In genomic region chr6:80214436-80215022, GRCh38 we compare ENCODE assay signal across 8 cellular contexts.
DNase-seq lines count a peak whose midpoint lies in the region; ATAC-seq, FAIRE-seq and TF ChIP-seq lines count a peak whose summit lies in the region.

No MANE protein-coding gene starts in this region.

- no peak overlapping the region for H3K9ac ChIP-seq in kidney (ENCODE audit: low read length in 2 of 2)

- no peak for FAIRE-seq in kidney (lab: Jason Lieb, UNC)

- H3K4me1 ChIP-seq in kidney (ENCODE audit: control insufficient read depth in 1 of 2, insufficient read depth in 1 of 2, low read depth in 1 of 2, low read length in 2 of 2), result no peaks in the 10 kb centered on the region
- H3K4me1 ChIP-seq in suprapubic skin, result peaks cover 6% of the 10 kb centered on the region

- WGBS in suprapubic skin, result 61% methylated on average over 4 of the region's 4 CpGs

- TF ChIP-seq CTCF in brain microvascular endothelial cell (IDR thresholded peaks at IDR 0.05; ENCODE audit: low read depth, low read length, missing control alignments) (peak; percentile 82), kidney (IDR thresholded peaks at IDR 0.05; ENCODE audit: borderline replicate concordance, extremely low read depth, insufficient read depth) (peak; percentile 41), suprapubic skin (IDR thresholded peaks at IDR 0.05) (peak; percentile 35 to 53)

- in situ Hi-C loops in brain microvascular endothelial cell (cut with HindIII; ENCODE audit: low pct_ligation_motif_present, low sequenced_read_pairs), result no loop called here

- peak; percentile 22 for DNase-seq in activated CD4-positive, alpha-beta T cell treated with anti-CD3 and anti-CD28 coated beads for 36 hours
- DNase-seq in activated CD4-positive, alpha-beta T cell treated with anti-CD3 and anti-CD28 coated beads, Interleukin-2, amount 50 U/mL, for 1 hour, result no peak
- DNase-seq in HT1080 (ENCODE audit: low read depth), result peak; percentile 41
- peak; percentile 2 for DNase-seq in NOMO-1 treated with dmso at 0.1 percent for 144 hours (lab: John Stamatoyannopoulos, UW; ENCODE audit: unreplicated experiment)
- DNase-seq in brain microvascular endothelial cell, result peak; percentile 57
- DNase-seq in kidney, result no peak
- no peak for DNase-seq in suprapubic skin (ENCODE audit: low spot score in 2 of 2)

- peak; percentile 76 for ATAC-seq in activated CD4-positive, alpha-beta T cell treated with anti-CD3 and anti-CD28 coated beads for 36 hours
- ATAC-seq in GM21723 (IDR thresholded peaks at IDR 0.05; ENCODE audit: unreplicated experiment), result peak; percentile 87

- H3K36me3 ChIP-seq in brain microvascular endothelial cell (replicated peaks) (no peaks in the 10 kb centered on the region), kidney (ENCODE audit: control insufficient read depth in 1 of 2, insufficient read depth in 2 of 2, low read length in 2 of 2) (no peaks in the 10 kb centered on the region), suprapubic skin (no peaks in the 10 kb centered on the region)

- H3K27me3 Mint-ChIP-seq in activated CD4-positive, alpha-beta T cell treated with anti-CD3 and anti-CD28 coated beads for 36 hours, result no peaks in the 10 kb centered on the region

- H3K4me3 ChIP-seq in brain microvascular endothelial cell (ENCODE audit: low read depth, low read length), result no peak overlapping the region
- H3K4me3 ChIP-seq in kidney (ENCODE audit: low read length in 2 of 2), result no peak overlapping the region
- H3K4me3 ChIP-seq in suprapubic skin, result no peak overlapping the region

- intact Hi-C loops in activated CD4-positive, alpha-beta T cell treated with anti-CD3 and anti-CD28 coated beads for 36 hours (cut with DNase I, micrococcal nuclease), result loop anchor here in 1 of 2 experiments (10.0 kb wide), 2 partner anchors 250 to 1140 kb away; no protein-coding TSS in a partner anchor
- intact Hi-C loops in kidney (cut with DNase I), result no loop called here

- no peaks in the 10 kb centered on the region for H3K9me3 Mint-ChIP-seq in activated CD4-positive, alpha-beta T cell treated with anti-CD3 and anti-CD28 coated beads for 36 hours (ENCODE audit: low read depth)

- CTCF ChIA-PET in activated CD4-positive, alpha-beta T cell treated with anti-CD3 and anti-CD28 coated beads for 36 hours (lab: Charles Lee), result interaction anchor here (0.6 to 2.0 kb wide), 14 partner anchors 8 to 1539 kb away, joined by 3 to 13 read pairs (median 4); no protein-coding TSS in a partner anchor

- no peak overlapping the region for H3K27ac Mint-ChIP-seq in activated CD4-positive, alpha-beta T cell treated with anti-CD3 and anti-CD28 coated beads for 36 hours

- H3K27ac ChIP-seq in brain microvascular endothelial cell, result no peak overlapping the region
- no peak overlapping the region for H3K27ac ChIP-seq in kidney (ENCODE audit: low read depth in 2 of 2, low read length in 2 of 2)
- H3K27ac ChIP-seq in suprapubic skin, result no peak overlapping the region

- H3K9me3 ChIP-seq in kidney (ENCODE audit: control insufficient read depth in 1 of 2, low read length in 2 of 2), result no peaks in the 10 kb centered on the region
- no peaks in the 10 kb centered on the region for H3K9me3 ChIP-seq in suprapubic skin

- POLR2A ChIA-PET in activated CD4-positive, alpha-beta T cell treated with anti-CD3 and anti-CD28 coated beads for 36 hours (lab: Charles Lee), result no interaction called here

- H3K4me3 Mint-ChIP-seq in activated CD4-positive, alpha-beta T cell treated with anti-CD3 and anti-CD28 coated beads for 36 hours, result no peak overlapping the region

- H3K27me3 ChIP-seq in brain microvascular endothelial cell (replicated peaks), result no peaks in the 10 kb centered on the region
- no peaks in the 10 kb centered on the region for H3K27me3 ChIP-seq in suprapubic skin

- TF ChIP-seq POLR2A in suprapubic skin (IDR thresholded peaks at IDR 0.05), result no peak

- no peak for TF ChIP-seq EP300 in suprapubic skin (IDR thresholded peaks at IDR 0.05)

- peaks cover 5% of the 10 kb centered on the region for H3K4me1 Mint-ChIP-seq in activated CD4-positive, alpha-beta T cell treated with anti-CD3 and anti-CD28 coated beads for 36 hours

- H3K36me3 Mint-ChIP-seq in activated CD4-positive, alpha-beta T cell treated with anti-CD3 and anti-CD28 coated beads for 36 hours (ENCODE audit: low read depth), result peaks cover 4% of the 10 kb centered on the region

Comparison
In these comparisons a context has a peak if more than half of its experiments do, and no peak if none do; other contexts are left out.
1. DNase-seq: peak in activated CD4-positive, alpha-beta T cell treated with anti-CD3 and anti-CD28 coated beads for 36 hours (single experiment), HT1080 (single experiment), NOMO-1 treated with dmso at 0.1 percent for 144 hours (single experiment) and brain microvascular endothelial cell (single experiment); none in activated CD4-positive, alpha-beta T cell treated with anti-CD3 and anti-CD28 coated beads, Interleukin-2, amount 50 U/mL, for 1 hour (single experiment), kidney (single experiment) and suprapubic skin (0 of 2).
2. Peak in every context shown above with its lines, with median percentiles within 50 percentile points of each other: CTCF ChIP-seq.